In the genomic region with DNA sequence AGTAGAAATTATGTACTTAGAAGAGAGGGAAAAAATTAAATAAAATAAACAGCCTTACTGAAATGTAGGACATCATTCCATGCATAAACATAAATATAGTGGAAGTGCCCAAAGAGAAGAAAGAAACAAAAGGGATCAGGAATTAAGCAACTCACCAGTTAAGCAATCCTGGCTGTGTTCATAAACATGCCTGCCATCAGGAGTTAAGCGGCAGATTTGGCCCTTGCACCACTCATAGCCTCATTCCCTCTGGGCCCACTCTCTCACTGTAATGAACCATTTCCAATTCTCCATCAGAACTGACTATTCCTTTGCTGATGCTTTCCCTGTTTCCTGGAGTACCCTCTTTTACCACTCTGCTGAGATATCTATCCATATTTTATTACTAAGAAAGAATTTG, we compare ENCODE assay signal across 2 cellular contexts.
TF ChIP-seq lines count a peak whose summit lies in the region.

No MANE protein-coding gene starts in this region.

TF ChIP-seq in IMR-90, 13 proteins besides CTCF, POLR2A, EP300 and RAD21:
- TF ChIP-seq CHD1 (IDR thresholded peaks at IDR 0.05; ENCODE audit: low read depth, low read length), result no peak
- TF ChIP-seq BHLHE40 (IDR thresholded peaks at IDR 0.05; ENCODE audit: low read depth, low read length), result no peak
- no peak for TF ChIP-seq NFE2L2 (IDR thresholded peaks at IDR 0.05; ENCODE audit: low read depth, low read length)
- no peak for TF ChIP-seq MAZ (IDR thresholded peaks at IDR 0.05; ENCODE audit: borderline replicate concordance, low read depth, low read length)
- TF ChIP-seq CEBPB (IDR thresholded peaks at IDR 0.05; ENCODE audit: low read depth, low read length), result peak; percentile 68

TF ChIP-seq in GM23338, 12 proteins besides CTCF, POLR2A, EP300 and RAD21:
- TF ChIP-seq JUNB (IDR thresholded peaks at IDR 0.05; ENCODE audit: unreplicated experiment) (no peak), STAT1 (IDR thresholded peaks at IDR 0.05; ENCODE audit: unreplicated experiment) (no peak), POLR2AphosphoS5 (IDR thresholded peaks at IDR 0.05; ENCODE audit: low read depth) (no peak), ZNF331 (CRISPR knock-in tag; IDR thresholded peaks at IDR 0.05; ENCODE audit: low read depth) (no peak), NANOG (IDR thresholded peaks at IDR 0.05; ENCODE audit: borderline replicate concordance) (no peak), EZH2 (IDR thresholded peaks at IDR 0.05; ENCODE audit: low read depth, unreplicated experiment) (no peak), CREB1 (CRISPR knock-in tag; IDR thresholded peaks at IDR 0.05; ENCODE audit: low read depth) (no peak), EZH2phosphoT487 (IDR thresholded peaks at IDR 0.05; ENCODE audit: unreplicated experiment) (no peak), ZNF114 (CRISPR knock-in tag; IDR thresholded peaks at IDR 0.05) (no peak)
- TF ChIP-seq, protein P1, sequence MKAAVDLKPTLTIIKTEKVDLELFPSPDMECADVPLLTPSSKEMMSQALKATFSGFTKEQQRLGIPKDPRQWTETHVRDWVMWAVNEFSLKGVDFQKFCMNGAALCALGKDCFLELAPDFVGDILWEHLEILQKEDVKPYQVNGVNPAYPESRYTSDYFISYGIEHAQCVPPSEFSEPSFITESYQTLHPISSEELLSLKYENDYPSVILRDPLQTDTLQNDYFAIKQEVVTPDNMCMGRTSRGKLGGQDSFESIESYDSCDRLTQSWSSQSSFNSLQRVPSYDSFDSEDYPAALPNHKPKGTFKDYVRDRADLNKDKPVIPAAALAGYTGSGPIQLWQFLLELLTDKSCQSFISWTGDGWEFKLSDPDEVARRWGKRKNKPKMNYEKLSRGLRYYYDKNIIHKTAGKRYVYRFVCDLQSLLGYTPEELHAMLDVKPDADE (IDR thresholded peaks at IDR 0.05), result no peak
- TF ChIP-seq, protein P2, sequence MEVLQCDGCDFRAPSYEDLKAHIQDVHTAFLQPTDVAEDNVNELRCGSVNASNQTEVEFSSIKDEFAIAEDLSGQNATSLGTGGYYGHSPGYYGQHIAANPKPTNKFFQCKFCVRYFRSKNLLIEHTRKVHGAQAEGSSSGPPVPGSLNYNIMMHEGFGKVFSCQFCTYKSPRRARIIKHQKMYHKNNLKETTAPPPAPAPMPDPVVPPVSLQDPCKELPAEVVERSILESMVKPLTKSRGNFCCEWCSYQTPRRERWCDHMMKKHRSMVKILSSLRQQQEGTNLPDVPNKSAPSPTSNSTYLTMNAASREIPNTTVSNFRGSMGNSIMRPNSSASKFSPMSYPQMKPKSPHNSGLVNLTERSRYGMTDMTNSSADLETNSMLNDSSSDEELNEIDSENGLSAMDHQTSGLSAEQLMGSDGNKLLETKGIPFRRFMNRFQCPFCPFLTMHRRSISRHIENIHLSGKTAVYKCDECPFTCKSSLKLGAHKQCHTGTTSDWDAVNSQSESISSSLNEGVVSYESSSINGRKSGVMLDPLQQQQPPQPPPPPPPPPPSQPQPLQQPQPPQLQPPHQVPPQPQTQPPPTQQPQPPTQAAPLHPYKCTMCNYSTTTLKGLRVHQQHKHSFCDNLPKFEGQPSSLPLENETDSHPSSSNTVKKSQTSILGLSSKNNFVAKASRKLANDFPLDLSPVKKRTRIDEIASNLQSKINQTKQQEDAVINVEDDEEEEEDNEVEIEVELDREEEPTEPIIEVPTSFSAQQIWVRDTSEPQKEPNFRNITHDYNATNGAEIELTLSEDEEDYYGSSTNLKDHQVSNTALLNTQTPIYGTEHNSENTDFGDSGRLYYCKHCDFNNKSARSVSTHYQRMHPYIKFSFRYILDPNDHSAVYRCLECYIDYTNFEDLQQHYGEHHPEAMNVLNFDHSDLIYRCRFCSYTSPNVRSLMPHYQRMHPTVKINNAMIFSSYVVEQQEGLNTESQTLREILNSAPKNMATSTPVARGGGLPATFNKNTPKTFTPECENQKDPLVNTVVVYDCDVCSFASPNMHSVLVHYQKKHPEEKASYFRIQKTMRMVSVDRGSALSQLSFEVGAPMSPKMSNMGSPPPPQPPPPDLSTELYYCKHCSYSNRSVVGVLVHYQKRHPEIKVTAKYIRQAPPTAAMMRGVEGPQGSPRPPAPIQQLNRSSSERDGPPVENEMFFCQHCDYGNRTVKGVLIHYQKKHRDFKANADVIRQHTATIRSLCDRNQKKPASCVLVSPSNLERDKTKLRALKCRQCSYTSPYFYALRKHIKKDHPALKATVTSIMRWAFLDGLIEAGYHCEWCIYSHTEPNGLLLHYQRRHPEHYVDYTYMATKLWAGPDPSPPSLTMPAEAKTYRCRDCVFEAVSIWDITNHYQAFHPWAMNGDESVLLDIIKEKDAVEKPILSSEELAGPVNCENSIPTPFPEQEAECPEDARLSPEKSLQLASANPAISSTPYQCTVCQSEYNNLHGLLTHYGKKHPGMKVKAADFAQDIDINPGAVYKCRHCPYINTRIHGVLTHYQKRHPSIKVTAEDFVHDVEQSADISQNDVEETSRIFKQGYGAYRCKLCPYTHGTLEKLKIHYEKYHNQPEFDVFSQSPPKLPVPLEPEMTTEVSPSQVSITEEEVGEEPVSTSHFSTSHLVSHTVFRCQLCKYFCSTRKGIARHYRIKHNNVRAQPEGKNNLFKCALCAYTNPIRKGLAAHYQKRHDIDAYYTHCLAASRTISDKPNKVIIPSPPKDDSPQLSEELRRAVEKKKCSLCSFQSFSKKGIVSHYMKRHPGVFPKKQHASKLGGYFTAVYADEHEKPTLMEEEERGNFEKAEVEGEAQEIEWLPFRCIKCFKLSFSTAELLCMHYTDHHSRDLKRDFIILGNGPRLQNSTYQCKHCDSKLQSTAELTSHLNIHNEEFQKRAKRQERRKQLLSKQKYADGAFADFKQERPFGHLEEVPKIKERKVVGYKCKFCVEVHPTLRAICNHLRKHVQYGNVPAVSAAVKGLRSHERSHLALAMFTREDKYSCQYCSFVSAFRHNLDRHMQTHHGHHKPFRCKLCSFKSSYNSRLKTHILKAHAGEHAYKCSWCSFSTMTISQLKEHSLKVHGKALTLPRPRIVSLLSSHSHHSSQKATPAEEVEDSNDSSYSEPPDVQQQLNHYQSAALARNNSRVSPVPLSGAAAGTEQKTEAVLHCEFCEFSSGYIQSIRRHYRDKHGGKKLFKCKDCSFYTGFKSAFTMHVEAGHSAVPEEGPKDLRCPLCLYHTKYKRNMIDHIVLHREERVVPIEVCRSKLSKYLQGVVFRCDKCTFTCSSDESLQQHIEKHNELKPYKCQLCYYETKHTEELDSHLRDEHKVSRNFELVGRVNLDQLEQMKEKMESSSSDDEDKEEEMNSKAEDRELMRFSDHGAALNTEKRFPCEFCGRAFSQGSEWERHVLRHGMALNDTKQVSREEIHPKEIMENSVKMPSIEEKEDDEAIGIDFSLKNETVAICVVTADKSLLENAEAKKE (CRISPR knock-in tag; IDR thresholded peaks at IDR 0.05), result no peak
- TF ChIP-seq, protein P3, sequence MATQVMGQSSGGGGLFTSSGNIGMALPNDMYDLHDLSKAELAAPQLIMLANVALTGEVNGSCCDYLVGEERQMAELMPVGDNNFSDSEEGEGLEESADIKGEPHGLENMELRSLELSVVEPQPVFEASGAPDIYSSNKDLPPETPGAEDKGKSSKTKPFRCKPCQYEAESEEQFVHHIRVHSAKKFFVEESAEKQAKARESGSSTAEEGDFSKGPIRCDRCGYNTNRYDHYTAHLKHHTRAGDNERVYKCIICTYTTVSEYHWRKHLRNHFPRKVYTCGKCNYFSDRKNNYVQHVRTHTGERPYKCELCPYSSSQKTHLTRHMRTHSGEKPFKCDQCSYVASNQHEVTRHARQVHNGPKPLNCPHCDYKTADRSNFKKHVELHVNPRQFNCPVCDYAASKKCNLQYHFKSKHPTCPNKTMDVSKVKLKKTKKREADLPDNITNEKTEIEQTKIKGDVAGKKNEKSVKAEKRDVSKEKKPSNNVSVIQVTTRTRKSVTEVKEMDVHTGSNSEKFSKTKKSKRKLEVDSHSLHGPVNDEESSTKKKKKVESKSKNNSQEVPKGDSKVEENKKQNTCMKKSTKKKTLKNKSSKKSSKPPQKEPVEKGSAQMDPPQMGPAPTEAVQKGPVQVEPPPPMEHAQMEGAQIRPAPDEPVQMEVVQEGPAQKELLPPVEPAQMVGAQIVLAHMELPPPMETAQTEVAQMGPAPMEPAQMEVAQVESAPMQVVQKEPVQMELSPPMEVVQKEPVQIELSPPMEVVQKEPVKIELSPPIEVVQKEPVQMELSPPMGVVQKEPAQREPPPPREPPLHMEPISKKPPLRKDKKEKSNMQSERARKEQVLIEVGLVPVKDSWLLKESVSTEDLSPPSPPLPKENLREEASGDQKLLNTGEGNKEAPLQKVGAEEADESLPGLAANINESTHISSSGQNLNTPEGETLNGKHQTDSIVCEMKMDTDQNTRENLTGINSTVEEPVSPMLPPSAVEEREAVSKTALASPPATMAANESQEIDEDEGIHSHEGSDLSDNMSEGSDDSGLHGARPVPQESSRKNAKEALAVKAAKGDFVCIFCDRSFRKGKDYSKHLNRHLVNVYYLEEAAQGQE (IDR thresholded peaks at IDR 0.05; ENCODE audit: unreplicated experiment), result no peak
